In the genomic region with DNA sequence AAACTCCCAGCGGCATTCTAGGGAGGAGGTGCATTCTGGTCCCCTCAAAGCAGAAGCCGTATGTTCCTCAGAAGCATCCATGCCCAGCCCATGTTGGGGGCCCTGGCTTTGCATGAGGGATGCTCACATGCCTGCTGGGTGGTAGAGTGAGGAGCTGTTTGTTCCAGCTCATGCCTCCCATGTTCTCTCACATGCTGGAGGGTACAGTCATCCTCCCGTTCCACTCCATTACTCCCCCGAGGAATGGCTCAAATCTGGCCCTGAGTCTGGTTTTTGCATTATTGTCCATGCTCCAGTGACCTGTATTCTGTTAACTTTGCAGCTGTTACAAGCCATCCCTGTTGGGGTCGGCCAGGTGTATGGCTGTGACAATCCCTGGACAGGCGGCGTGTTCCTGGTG, we compare ENCODE assay signal across 14 cellular contexts. TPM values are rescaled to one million over a fixed set of nuclear protein-coding genes. Genes with fewer than 3 reads are reported as not detected.
"Had no signal": no experiment of that assay in that cellular context is flagged by ENCODE, and none has a peak within 500 bp of the region (broad histone marks: within the 10 kb centered on the region; RNA-seq: fewer than 3 reads in every experiment).

No MANE protein-coding gene starts in this region.

- H3K36me3 ChIP-seq: transverse colon, WERI-Rb-1 had no signal

- H3K27me3 ChIP-seq: transverse colon had no signal

- DNase-seq: activated CD4-positive, alpha-beta memory T cell treated with anti-CD3 and anti-CD28 coated beads, Interleukin-2, amount 10 ng/mL, durations not matched to agents 7 days and 5 days; activated effector memory CD4-positive, alpha-beta T cell treated with Interleukin-2 at 50 U/mL for 16 hours; activated T-cell treated with anti-CD3 and anti-CD28 coated beads, Interleukin-2, amount 50 U/mL, for 24 hours; foreskin fibroblast; head of caudate nucleus; left ventricle myocardium superior; mesendoderm; natural killer cell; retina; stimulated activated CD4-positive, alpha-beta T cell treated with anti-CD3 and anti-CD28 coated beads, Interleukin-2, amount 100 ng/mL, for 48 hours; transverse colon; WERI-Rb-1 had no signal

- ATAC-seq: left ventricle myocardium superior; natural killer cell; SK-N-SH treated with all-trans-retinoic acid at 6 μM for 48 hours; stimulated activated memory B cell treated with anti-CD40 and anti-IgM and Interleukin-4, amounts not matched to agents 10 μg/mL and 1 μg/mL and 100 μg/mL, for 72 hours had no signal

- H3K9me3 ChIP-seq: transverse colon had no signal

- H3K27ac ChIP-seq: WERI-Rb-1 had no signal

- H3K4me3 ChIP-seq: transverse colon had no signal

RNA-seq across cellular contexts. Expression of a gene that starts 24.1 kb away (rescaled TPM):
- total RNA-seq: left ventricle myocardium superior, transverse colon had no signal
